8 cellular contexts compared by ENCODE assay signal in genomic region chr9:109315889-109316640, GRCh38. TPM values are rescaled to one million over a fixed set of nuclear protein-coding genes. Genes with fewer than 3 reads are reported as not detected.
DNase-seq lines count a peak whose midpoint lies in the region; ATAC-seq and TF ChIP-seq lines count a peak whose summit lies in the region.

No MANE protein-coding gene starts in this region.

- H3K4me1 ChIP-seq in right lobe of liver, result peaks cover 0 to 53% (median 20%) of the 10 kb centered on the region in 4 donors

- H3K27me3 Mint-ChIP-seq in CD14-positive monocyte (ENCODE audit: low read depth in 3 of 3), result peaks cover 64 to 84% (median 68%) of the 10 kb centered on the region in 3 donors

- ATAC-seq in right lobe of liver, result peak; percentile 60 to 74 (median 68)
- ATAC-seq in HG03045 (IDR thresholded peaks at IDR 0.05; ENCODE audit: unreplicated experiment), result no peak
- no peak for ATAC-seq in GM21576 (IDR thresholded peaks at IDR 0.05; ENCODE audit: unreplicated experiment)
- no peak for ATAC-seq in GM18498 (IDR thresholded peaks at IDR 0.05; ENCODE audit: unreplicated experiment)

- H3K4me3 Mint-ChIP-seq in CD14-positive monocyte, result peak overlapping the region in 1 of 2 donors; percentile 18

- peak overlapping the region in 1 of 7 donors; percentile 21 for H3K27ac Mint-ChIP-seq in CD14-positive monocyte

- DNase-seq in CD14-positive monocyte (ENCODE audit: low spot score) (peak; percentile 54), NCI-H2081 (lab: John Stamatoyannopoulos, UW) (peak; percentile 93 to 98), astrocyte of the hippocampus (ENCODE audit: low read depth, low spot score) (peak; percentile 96), right lobe of liver (peak; percentile 87 to 94 (median 93))
- no peak for DNase-seq in activated CD4-positive, CD25-positive, alpha-beta regulatory T cell (lab: John Stamatoyannopoulos, UW)

- WGBS in right lobe of liver (ENCODE audit: insufficient coverage, low coverage, low lambda C conversion rate, missing lambda C conversion rate), result 24% methylated on average over 6 of the region's 14 CpGs

- H3K4me3 ChIP-seq in right lobe of liver, result no peak overlapping the region

- peak overlapping the region; percentile 9 to 90 (median 72) for H3K27ac ChIP-seq in right lobe of liver

- intact Hi-C loops in CD14-positive monocyte (cut with micrococcal nuclease), result no loop called here
- intact Hi-C loops in right lobe of liver (cut with DNase I), result loop anchor here in 1 of 2 donors (5.0 kb wide), 1 partner anchor 64 kb away; no protein-coding TSS in a partner anchor

- no peaks in the 10 kb centered on the region for H3K36me3 ChIP-seq in right lobe of liver

- TF ChIP-seq POLR2A in right lobe of liver (IDR thresholded peaks at IDR 0.05), result peak; percentile 46

- no peaks in the 10 kb centered on the region for H3K9me3 ChIP-seq in right lobe of liver

- no peak for TF ChIP-seq CTCF in CD14-positive monocyte (IDR thresholded peaks at IDR 0.05)
- no peak for TF ChIP-seq CTCF in right lobe of liver (IDR thresholded peaks at IDR 0.05)

- peaks cover 0 to 2% of the 10 kb centered on the region in 2 donors for H3K36me3 Mint-ChIP-seq in CD14-positive monocyte

- no peaks in the 10 kb centered on the region for H3K27me3 ChIP-seq in right lobe of liver

- H3K9me3 Mint-ChIP-seq in CD14-positive monocyte, result peaks cover 0 to 16% (median 4%) of the 10 kb centered on the region in 7 donors

- H3K4me1 Mint-ChIP-seq in CD14-positive monocyte, result peaks cover 27% of the 10 kb centered on the region

RNA-seq across cellular contexts. Expression of gene EPB41L4B, which starts 4.8 kb away (rescaled TPM):
- polyA plus RNA-seq in CD14-positive monocyte, result not detected
- 10 to 100 TPM; 29.0 to 89.0 (median 32.4) TPM for total RNA-seq in right lobe of liver

Comparison
In these comparisons a context has a peak if more than half of its experiments do, and no peak if none do; other contexts are left out.
1. DNase-seq: peak in CD14-positive monocyte (single experiment), NCI-H2081 (2 of 2), astrocyte of the hippocampus (single experiment) and right lobe of liver (3 of 3); none in activated CD4-positive, CD25-positive, alpha-beta regulatory T cell (0 of 4).
2. ATAC-seq: peak in right lobe of liver (4 of 4); none in HG03045 (single experiment), GM21576 (single experiment) and GM18498 (single experiment).